In the genomic region with DNA sequence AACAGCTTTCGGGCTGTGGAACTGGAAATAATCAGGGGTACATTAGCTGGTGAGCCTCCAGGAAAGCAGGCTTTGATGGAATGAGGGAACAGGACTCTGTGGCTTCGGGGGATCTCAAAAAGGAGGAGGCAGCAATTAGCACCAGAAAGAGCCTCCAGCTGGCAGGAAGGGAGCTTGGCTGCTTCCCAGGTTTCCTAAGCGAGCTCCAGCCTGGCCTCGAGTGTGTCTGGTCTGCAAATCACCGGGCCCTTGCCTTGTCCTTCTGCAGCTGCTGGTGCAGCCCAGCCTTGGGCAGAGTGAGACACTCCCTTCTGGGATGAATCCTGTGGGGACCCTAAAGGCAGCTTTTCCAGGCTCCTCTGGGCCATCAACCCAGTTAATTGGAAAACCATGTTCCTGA, we compare ENCODE assay signal across 9 cellular contexts. TPM values are rescaled to one million over a fixed set of nuclear protein-coding genes. Genes with fewer than 3 reads are reported as not detected.
DNase-seq lines count a peak whose midpoint lies in the region; ATAC-seq and TF ChIP-seq lines count a peak whose summit lies in the region.
"Had no signal": no experiment of that assay in that cellular context is flagged by ENCODE, and none has a peak within 500 bp of the region (broad histone marks: within the 10 kb centered on the region; RNA-seq: fewer than 3 reads in every experiment).

No MANE protein-coding gene starts in this region.

- H3K4me3 ChIP-seq in PC-9: no peak overlapping the region

- DNase-seq in DMS53 (lab: John Stamatoyannopoulos, UW): peak; percentile 12
- no peak for DNase-seq in DMS53 treated with DMSO at 0.1 percent for 48 hours (lab: John Stamatoyannopoulos, UW; ENCODE audit: unreplicated experiment)
- DNase-seq in NCI-H524 treated with DMSO at 0.1 percent for 48 hours (lab: John Stamatoyannopoulos, UW): peak; percentile 47
- DNase-seq in fibroblast of peridontal ligament (ENCODE audit: extremely low read depth): peak; percentile 26
- DNase-seq in putamen (ENCODE audit: low spot score): peak; percentile 9
- DNase-seq in PC-9: no peak

- no peak for ATAC-seq in HG03025 (IDR thresholded peaks at IDR 0.05; ENCODE audit: low FRiP score, unreplicated experiment)
- ATAC-seq in GM18868 (IDR thresholded peaks at IDR 0.05; ENCODE audit: unreplicated experiment): no peak

- H2AFZ ChIP-seq in PC-9: no peak overlapping the region

- CTCF ChIA-PET in PC-9 (lab: Charles Lee): no interaction called here

- no peaks in the 10 kb centered on the region for H3K9me2 ChIP-seq in PC-9 (ENCODE audit: insufficient read depth)

- no peaks in the 10 kb centered on the region for H3F3A ChIP-seq in PC-9 (ENCODE audit: insufficient read depth, low read depth)

- intact Hi-C loops in PC-9 (cut with micrococcal nuclease; ENCODE audit: unreplicated experiment): loop anchor here (5.0 kb wide), 1 partner anchor 211 kb away; a partner anchor contains a TSS

- H3K4me2 ChIP-seq in PC-9: no peak overlapping the region

- no peak overlapping the region for H3K27ac ChIP-seq in PC-9
- H3K27ac ChIP-seq: 22Rv1 had no signal

- H3K9me3 ChIP-seq in PC-9 (ENCODE audit: insufficient read depth, low read depth): no peaks in the 10 kb centered on the region; the same call in 1 of the 2 replicates

- H3K36me3 ChIP-seq in PC-9 (ENCODE audit: low read depth): no peaks in the 10 kb centered on the region

- TF ChIP-seq CTCF in PC-9 (conservative IDR thresholded peaks at IDR 0.05): no peak

- BruUV-seq in PC-9 (replicated peaks; lab: Mats Ljungman, UMichigan): no TSS peak

- peaks cover 31% of the 10 kb centered on the region for H3K27me3 ChIP-seq in PC-9 (ENCODE audit: insufficient read depth, low read depth)

- H3K79me2 ChIP-seq in PC-9 (ENCODE audit: low read depth): no peaks in the 10 kb centered on the region

- POLR2A ChIA-PET in PC-9 (lab: Charles Lee; ENCODE audit: unreplicated experiment): interaction anchor here (0.5 kb wide), 1 partner anchor 314 kb away, joined by 3 read pairs; no protein-coding TSS in a partner anchor

- no peaks in the 10 kb centered on the region for H4K20me1 ChIP-seq in PC-9 (ENCODE audit: insufficient read depth)

- no peaks in the 10 kb centered on the region for H3K4me1 ChIP-seq in PC-9 (replicated peaks; ENCODE audit: insufficient read depth)

RNA-seq across cellular contexts. Expression of a gene that starts 10.7 kb away (rescaled TPM):
- total RNA-seq in PC-9 (2021): 193 and 199 TPM in 2 replicates

Comparison
In these comparisons a context has a peak if more than half of its experiments do, and no peak if none do; other contexts are left out.
1. DNase-seq: peak in DMS53 (single experiment), NCI-H524 treated with DMSO at 0.1 percent for 48 hours (single experiment), fibroblast of peridontal ligament (single experiment) and putamen (single experiment); none in DMS53 treated with DMSO at 0.1 percent for 48 hours (single experiment) and PC-9 (0 of 2).